1 cellular context compared by ENCODE assay signal in the genomic region with DNA sequence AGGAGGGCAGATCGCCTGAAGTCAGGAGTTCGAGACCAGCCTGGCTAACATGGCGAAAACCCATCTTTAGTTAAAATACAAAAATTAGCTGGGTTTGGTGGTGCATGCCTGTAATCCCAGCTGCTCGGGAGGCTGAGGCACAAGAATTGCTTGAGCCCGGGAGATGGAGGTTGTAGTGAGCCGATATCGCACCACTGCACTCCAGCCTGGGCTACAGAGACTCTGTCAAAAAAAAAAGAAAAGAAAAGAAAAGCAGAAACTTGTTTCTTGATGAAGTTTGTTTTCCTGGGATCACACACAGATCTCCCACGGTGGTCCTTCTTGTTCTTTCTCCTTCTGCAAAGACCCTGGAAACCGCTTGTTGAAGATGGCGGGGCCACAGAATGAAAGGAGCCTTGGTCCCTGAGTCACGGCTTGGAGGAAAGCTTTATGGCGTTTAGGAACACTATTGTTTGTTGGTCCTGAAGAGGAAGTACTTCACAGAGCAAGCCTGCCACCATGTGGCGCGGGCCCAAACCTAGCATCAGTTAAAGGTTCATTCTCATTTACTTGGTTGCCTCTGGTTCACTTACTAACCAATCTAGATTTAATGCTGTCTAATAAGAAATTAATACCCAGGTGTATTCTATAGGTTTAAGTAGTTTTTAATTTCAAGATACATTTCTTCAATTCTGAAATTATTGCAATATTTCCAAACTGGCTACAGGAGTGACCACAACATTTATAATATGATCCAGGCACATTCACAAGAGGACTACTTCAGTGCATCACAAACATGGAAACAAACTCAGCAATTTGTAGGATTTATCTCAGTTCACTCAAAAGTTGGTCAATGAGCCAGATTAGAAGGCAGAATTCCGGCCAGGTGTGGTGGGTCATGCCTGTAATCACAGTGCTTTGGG.
TF ChIP-seq lines count a peak whose summit lies in the region.

No MANE protein-coding gene starts in this region.

TF ChIP-seq in GM23338, 12 proteins besides CTCF, POLR2A, EP300 and RAD21:
- no peak for TF ChIP-seq ZNF114 (CRISPR knock-in tag; IDR thresholded peaks at IDR 0.05)
- no peak for TF ChIP-seq JUNB (IDR thresholded peaks at IDR 0.05; ENCODE audit: unreplicated experiment)
- TF ChIP-seq STAT1 (IDR thresholded peaks at IDR 0.05; ENCODE audit: unreplicated experiment), result no peak
- TF ChIP-seq POLR2AphosphoS5 (IDR thresholded peaks at IDR 0.05; ENCODE audit: low read depth), result no peak
- no peak for TF ChIP-seq ZNF462 (CRISPR knock-in tag; IDR thresholded peaks at IDR 0.05)
- no peak for TF ChIP-seq NANOG (IDR thresholded peaks at IDR 0.05; ENCODE audit: borderline replicate concordance)
- TF ChIP-seq, protein P1, sequence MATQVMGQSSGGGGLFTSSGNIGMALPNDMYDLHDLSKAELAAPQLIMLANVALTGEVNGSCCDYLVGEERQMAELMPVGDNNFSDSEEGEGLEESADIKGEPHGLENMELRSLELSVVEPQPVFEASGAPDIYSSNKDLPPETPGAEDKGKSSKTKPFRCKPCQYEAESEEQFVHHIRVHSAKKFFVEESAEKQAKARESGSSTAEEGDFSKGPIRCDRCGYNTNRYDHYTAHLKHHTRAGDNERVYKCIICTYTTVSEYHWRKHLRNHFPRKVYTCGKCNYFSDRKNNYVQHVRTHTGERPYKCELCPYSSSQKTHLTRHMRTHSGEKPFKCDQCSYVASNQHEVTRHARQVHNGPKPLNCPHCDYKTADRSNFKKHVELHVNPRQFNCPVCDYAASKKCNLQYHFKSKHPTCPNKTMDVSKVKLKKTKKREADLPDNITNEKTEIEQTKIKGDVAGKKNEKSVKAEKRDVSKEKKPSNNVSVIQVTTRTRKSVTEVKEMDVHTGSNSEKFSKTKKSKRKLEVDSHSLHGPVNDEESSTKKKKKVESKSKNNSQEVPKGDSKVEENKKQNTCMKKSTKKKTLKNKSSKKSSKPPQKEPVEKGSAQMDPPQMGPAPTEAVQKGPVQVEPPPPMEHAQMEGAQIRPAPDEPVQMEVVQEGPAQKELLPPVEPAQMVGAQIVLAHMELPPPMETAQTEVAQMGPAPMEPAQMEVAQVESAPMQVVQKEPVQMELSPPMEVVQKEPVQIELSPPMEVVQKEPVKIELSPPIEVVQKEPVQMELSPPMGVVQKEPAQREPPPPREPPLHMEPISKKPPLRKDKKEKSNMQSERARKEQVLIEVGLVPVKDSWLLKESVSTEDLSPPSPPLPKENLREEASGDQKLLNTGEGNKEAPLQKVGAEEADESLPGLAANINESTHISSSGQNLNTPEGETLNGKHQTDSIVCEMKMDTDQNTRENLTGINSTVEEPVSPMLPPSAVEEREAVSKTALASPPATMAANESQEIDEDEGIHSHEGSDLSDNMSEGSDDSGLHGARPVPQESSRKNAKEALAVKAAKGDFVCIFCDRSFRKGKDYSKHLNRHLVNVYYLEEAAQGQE (IDR thresholded peaks at IDR 0.05; ENCODE audit: unreplicated experiment), result no peak
- no peak for TF ChIP-seq ETS1 (IDR thresholded peaks at IDR 0.05)
- TF ChIP-seq EZH2 (IDR thresholded peaks at IDR 0.05; ENCODE audit: low read depth, unreplicated experiment), result no peak
- no peak for TF ChIP-seq CREB1 (CRISPR knock-in tag; IDR thresholded peaks at IDR 0.05; ENCODE audit: low read depth)
